In the genomic region with DNA sequence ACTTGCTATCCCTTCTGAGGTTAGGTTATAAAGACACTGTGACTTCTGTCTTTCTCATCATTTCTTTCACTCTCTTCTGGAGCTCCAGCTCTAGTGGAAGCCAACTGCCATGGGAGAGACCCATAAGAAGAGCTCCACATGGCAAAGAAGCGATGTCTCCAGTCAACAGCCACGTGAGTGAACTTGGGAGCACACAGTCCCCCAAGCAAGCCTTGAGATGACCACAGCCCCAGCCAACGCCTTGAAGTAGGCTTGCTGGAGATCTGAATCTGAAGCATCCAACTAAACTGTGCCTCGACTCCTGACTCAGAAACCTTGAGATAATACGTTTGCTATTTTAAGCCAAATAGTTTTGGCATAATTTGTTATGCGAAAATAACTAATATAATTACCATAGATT, we compare ENCODE assay signal across 6 cellular contexts.
"Had no signal": no experiment of that assay in that cellular context is flagged by ENCODE, and none has a peak within 500 bp of the region (broad histone marks: within the 10 kb centered on the region; RNA-seq: fewer than 3 reads in every experiment).

No MANE protein-coding gene starts in this region.

- H3K4me3 Mint-ChIP-seq: GM23338, H9, IgD-negative memory B cell had no signal

- DNase-seq: H9, HCEC 1CT, KBM-7 had no signal

- H3K36me3 Mint-ChIP-seq: IgD-negative memory B cell had no signal

- H3K27ac ChIP-seq: HL-60 had no signal

- H3K4me2 ChIP-seq: GM23338 had no signal

- H2AFZ ChIP-seq: GM23338 had no signal

- H3K9me3 Mint-ChIP-seq: IgD-negative memory B cell had no signal

- H3K27ac Mint-ChIP-seq: GM23338, H9, IgD-negative memory B cell had no signal

- ATAC-seq: GM23338 had no signal

- H3K4me3 ChIP-seq: GM23338 had no signal
